Comparison of ENCODE assay signal across 8 cellular contexts in genomic region chr2:101208830-101209229, GRCh38.
"Had no signal": no experiment of that assay in that cellular context is flagged by ENCODE, and none has a peak within 500 bp of the region (broad histone marks: within the 10 kb centered on the region; RNA-seq: fewer than 3 reads in every experiment).

No MANE protein-coding gene starts in this region.

- H3K27ac Mint-ChIP-seq: IgD-negative memory B cell had no signal

- FAIRE-seq: HepG2, HTR-8/SVneo had no signal

- H3K4me3 Mint-ChIP-seq: IgD-negative memory B cell had no signal

- ATAC-seq: HepG2 had no signal

- H3K27ac ChIP-seq: HL-60, KMS-11 had no signal

- DNase-seq: IMR-90, KBM-7, KG1 had no signal

- H3K4me2 ChIP-seq: KMS-11 had no signal

- H3K9ac ChIP-seq: KMS-11 had no signal
